ENCODE assay signal across 15 cellular contexts in genomic region chr3:101861978-101862421, GRCh38.
DNase-seq lines count a peak whose midpoint lies in the region; ATAC-seq and TF ChIP-seq lines count a peak whose summit lies in the region.
"Had no signal": no experiment of that assay in that cellular context is flagged by ENCODE, and none has a peak within 500 bp of the region (broad histone marks: within the 10 kb centered on the region; RNA-seq: fewer than 3 reads in every experiment).

No MANE protein-coding gene starts in this region.

- no peaks in the 10 kb centered on the region for H3K27me3 ChIP-seq in SU-DHL-6 (ENCODE audit: low read length)

- H3K27ac Mint-ChIP-seq in stimulated activated naive CD8-positive, alpha-beta T cell treated with anti-CD3 and anti-CD28 coated beads, Interleukin-15, Interleukin-2, amounts not matched to agents 100 ng/mL and 50 ng/mL, for 24 hours = peak overlapping the region; percentile 43
- peak overlapping the region; percentile 77 for H3K27ac Mint-ChIP-seq in stimulated activated naive B cell treated with anti-CD40 and anti-IgM and Interleukin-4, amounts not matched to agents 10 μg/mL and 1 μg/mL and 100 μg/mL, for 72 hours

- no peak overlapping the region for H3K4me2 ChIP-seq in SU-DHL-6 (ENCODE audit: low read depth, low read length, poor library complexity, severe bottlenecking)

- no peaks in the 10 kb centered on the region for H3K79me2 ChIP-seq in SU-DHL-6 (ENCODE audit: insufficient read depth, low read length)

- no peaks in the 10 kb centered on the region for H3K27me3 Mint-ChIP-seq in stimulated activated naive CD8-positive, alpha-beta T cell treated with anti-CD3 and anti-CD28 coated beads, Interleukin-15, Interleukin-2, amounts not matched to agents 100 ng/mL and 50 ng/mL, for 24 hours
- no peaks in the 10 kb centered on the region for H3K27me3 Mint-ChIP-seq in stimulated activated naive B cell treated with anti-CD40 and anti-IgM and Interleukin-4, amounts not matched to agents 10 μg/mL and 1 μg/mL and 100 μg/mL, for 72 hours

- peak overlapping the region; percentile 36; the same call in 1 of the 2 replicates for H3K27ac ChIP-seq in SU-DHL-6 (ENCODE audit: low read depth, low read length)

- H2AFZ ChIP-seq in SU-DHL-6 (ENCODE audit: low read depth, low read length, severe bottlenecking) = no peak overlapping the region

- H4K20me1 ChIP-seq in SU-DHL-6 (ENCODE audit: low read depth, low read length) = peaks cover 9% of the 10 kb centered on the region; the same call in 1 of the 2 replicates

- no peak overlapping the region for H3K9ac ChIP-seq in SU-DHL-6 (ENCODE audit: low read length)

- peaks cover 43% of the 10 kb centered on the region for H3K36me3 ChIP-seq in SU-DHL-6 (ENCODE audit: low read length)

- no peak overlapping the region for H3K4me3 ChIP-seq in SU-DHL-6 (ENCODE audit: insufficient read depth, low read length, poor library complexity, severe bottlenecking)

- H3K9me2 ChIP-seq in SU-DHL-6 (replicated peaks; ENCODE audit: insufficient read depth, low read length) = no peaks in the 10 kb centered on the region

- H3K4me1 Mint-ChIP-seq in stimulated activated naive CD8-positive, alpha-beta T cell treated with anti-CD3 and anti-CD28 coated beads, Interleukin-15, Interleukin-2, amounts not matched to agents 100 ng/mL and 50 ng/mL, for 24 hours (ENCODE audit: low read depth) = peaks cover 70% of the 10 kb centered on the region
- peaks cover 38 to 59% of the 10 kb centered on the region in 2 donors for H3K4me1 Mint-ChIP-seq in stimulated activated naive B cell treated with anti-CD40 and anti-IgM and Interleukin-4, amounts not matched to agents 10 μg/mL and 1 μg/mL and 100 μg/mL, for 72 hours

- no peak for DNase-seq in stimulated activated naive CD8-positive, alpha-beta T cell treated with anti-CD3 and anti-CD28 coated beads, Interleukin-15, Interleukin-2, amounts not matched to agents 100 U/mL and 50 U/mL, for 24 hours
- DNase-seq in foreskin melanocyte (peak; percentile 17), SIG-M5 treated with dmso at 0.1 percent for 504 hours (lab: John Stamatoyannopoulos, UW; ENCODE audit: unreplicated experiment) (no peak), LoVo (ENCODE audit: low spot score) (no peak)
- no peak for DNase-seq in stimulated activated naive B cell treated with anti-CD40 and anti-IgM and Interleukin-4, amounts not matched to agents 10 μg/mL and 1 μg/mL and 100 μg/mL, for 72 hours
- DNase-seq: aorta; NCI-H1694; NCI-H69; retina; Right ventricle myocardium superior; stimulated activated CD4-positive, alpha-beta T cell treated with anti-CD3 and anti-CD28 coated beads, Interleukin-4, amount 100 ng/mL, for 1 hour; stimulated activated naive CD4-positive, alpha-beta T cell treated with Interleukin-2 at 50 U/mL for 16 hours had no signal

- H3K4me3 Mint-ChIP-seq in stimulated activated naive CD8-positive, alpha-beta T cell treated with anti-CD3 and anti-CD28 coated beads, Interleukin-15, Interleukin-2, amounts not matched to agents 100 ng/mL and 50 ng/mL, for 24 hours = no peak overlapping the region
- peak overlapping the region in 1 of 2 donors; percentile 38 for H3K4me3 Mint-ChIP-seq in stimulated activated naive B cell treated with anti-CD40 and anti-IgM and Interleukin-4, amounts not matched to agents 10 μg/mL and 1 μg/mL and 100 μg/mL, for 72 hours

- TF ChIP-seq CTCF in SU-DHL-6 (IDR thresholded peaks at IDR 0.05; ENCODE audit: insufficient read depth, low read length, poor library complexity, severe bottlenecking) = no peak

- H3K9me3 Mint-ChIP-seq in stimulated activated naive CD8-positive, alpha-beta T cell treated with anti-CD3 and anti-CD28 coated beads, Interleukin-15, Interleukin-2, amounts not matched to agents 100 ng/mL and 50 ng/mL, for 24 hours = no peaks in the 10 kb centered on the region
- H3K9me3 Mint-ChIP-seq in stimulated activated naive B cell treated with anti-CD40 and anti-IgM and Interleukin-4, amounts not matched to agents 10 μg/mL and 1 μg/mL and 100 μg/mL, for 72 hours = no peaks in the 10 kb centered on the region

- peaks cover 67% of the 10 kb centered on the region for H3K36me3 Mint-ChIP-seq in stimulated activated naive CD8-positive, alpha-beta T cell treated with anti-CD3 and anti-CD28 coated beads, Interleukin-15, Interleukin-2, amounts not matched to agents 100 ng/mL and 50 ng/mL, for 24 hours (ENCODE audit: low read depth)
- H3K36me3 Mint-ChIP-seq in stimulated activated naive B cell treated with anti-CD40 and anti-IgM and Interleukin-4, amounts not matched to agents 10 μg/mL and 1 μg/mL and 100 μg/mL, for 72 hours = peaks cover 38 to 58% of the 10 kb centered on the region in 2 donors

- H3F3A ChIP-seq in SU-DHL-6 (ENCODE audit: insufficient read depth) = peaks cover 88% of the 10 kb centered on the region

- no peak for ATAC-seq in stimulated activated naive CD8-positive, alpha-beta T cell treated with anti-CD3 and anti-CD28 coated beads, Interleukin-15, Interleukin-2, amounts not matched to agents 100 U/mL and 50 U/mL, for 24 hours
- peak; percentile 11 to 20 for ATAC-seq in stimulated activated naive B cell treated with anti-CD40 and anti-IgM and Interleukin-4, amounts not matched to agents 10 μg/mL and 1 μg/mL and 100 μg/mL, for 72 hours (replicated peaks)
- ATAC-seq in GM18870 (IDR thresholded peaks at IDR 0.05; ENCODE audit: unreplicated experiment) = no peak

- no peaks in the 10 kb centered on the region for H3K9me3 ChIP-seq in SU-DHL-6 (ENCODE audit: insufficient read depth, low read length)

Comparison
In these comparisons a context has a peak if more than half of its experiments do, and no peak if none do; other contexts are left out.
1. ATAC-seq: peak in stimulated activated naive B cell treated with anti-CD40 and anti-IgM and Interleukin-4, amounts not matched to agents 10 μg/mL and 1 μg/mL and 100 μg/mL, for 72 hours (2 of 2); none in stimulated activated naive CD8-positive, alpha-beta T cell treated with anti-CD3 and anti-CD28 coated beads, Interleukin-15, Interleukin-2, amounts not matched to agents 100 U/mL and 50 U/mL, for 24 hours (single experiment) and GM18870 (single experiment).